ENCODE assay signal across 1 cellular context in genomic region chr9:122125891-122126331, GRCh38.
TF ChIP-seq lines count a peak whose summit lies in the region.

No MANE protein-coding gene starts in this region.

TF ChIP-seq in HepG2, 621 proteins besides CTCF, POLR2A, EP300 and RAD21 (continued from another document and continues in another):
- no peak for TF ChIP-seq ZBTB2 (CRISPR knock-in tag; IDR thresholded peaks at IDR 0.05; ENCODE audit: low read depth)
- TF ChIP-seq SETDB1 (CRISPR knock-in tag; IDR thresholded peaks at IDR 0.05; ENCODE audit: borderline replicate concordance): no peak
- no peak for TF ChIP-seq FOXA1 (IDR thresholded peaks at IDR 0.05)
- TF ChIP-seq FOXA1 (CRISPR knock-in tag; IDR thresholded peaks at IDR 0.05): no peak
- TF ChIP-seq NCOA2 (CRISPR knock-in tag; IDR thresholded peaks at IDR 0.05): no peak
- no peak for TF ChIP-seq ZNF781 (CRISPR knock-in tag; IDR thresholded peaks at IDR 0.05; ENCODE audit: borderline replicate concordance, not compliant biosample characterization)
- no peak for TF ChIP-seq SSRP1 (CRISPR knock-in tag; IDR thresholded peaks at IDR 0.05)
- TF ChIP-seq PLRG1 (conservative IDR thresholded peaks at IDR 0.05): no peak
- TF ChIP-seq CEBPZ (IDR thresholded peaks at IDR 0.05; ENCODE audit: low read length): no peak
- TF ChIP-seq ZNF543 (CRISPR knock-in tag; IDR thresholded peaks at IDR 0.05): no peak
- TF ChIP-seq SNAI1 (CRISPR knock-in tag; IDR thresholded peaks at IDR 0.05; ENCODE audit: borderline replicate concordance): no peak
- no peak for TF ChIP-seq ZNF672 (CRISPR knock-in tag; IDR thresholded peaks at IDR 0.05)
- TF ChIP-seq HNF1B (CRISPR knock-in tag; IDR thresholded peaks at IDR 0.05): 0 out of 2 replicates have a peak, but pooled peaks have one; percentile 19
- peak; percentile 74 for TF ChIP-seq ELF3 (CRISPR knock-in tag; IDR thresholded peaks at IDR 0.05)
- no peak for TF ChIP-seq TP53 (CRISPR knock-in tag; conservative IDR thresholded peaks at IDR 0.05)
- TF ChIP-seq HBP1 (CRISPR knock-in tag; IDR thresholded peaks at IDR 0.05; ENCODE audit: low read depth): 0 out of 2 replicates have a peak, but pooled peaks have one; percentile 6
- TF ChIP-seq ZMYM3 (CRISPR knock-in tag; IDR thresholded peaks at IDR 0.05): no peak
- no peak for TF ChIP-seq ZNF224 (CRISPR knock-in tag; IDR thresholded peaks at IDR 0.05)
- no peak for TF ChIP-seq ASH2L (IDR thresholded peaks at IDR 0.05; ENCODE audit: insufficient read length, low read depth, low read length)
- no peak for TF ChIP-seq SIX1 (CRISPR knock-in tag; IDR thresholded peaks at IDR 0.05; ENCODE audit: borderline replicate concordance)
- 0 out of 2 replicates have a peak, but pooled peaks have one; percentile 10 for TF ChIP-seq FOXC1 (CRISPR knock-in tag; IDR thresholded peaks at IDR 0.05; ENCODE audit: borderline replicate concordance)
- no peak for TF ChIP-seq MEIS2 (CRISPR knock-in tag; IDR thresholded peaks at IDR 0.05)
- TF ChIP-seq ZNF546 (CRISPR knock-in tag; conservative IDR thresholded peaks at IDR 0.05): no peak
- TF ChIP-seq AGO1 (IDR thresholded peaks at IDR 0.05; ENCODE audit: low read depth, low read length, poor library complexity, severe bottlenecking): no peak
- TF ChIP-seq ETV5 (CRISPR knock-in tag; IDR thresholded peaks at IDR 0.05; ENCODE audit: borderline replicate concordance): peak; percentile 54; the same call in 1 of the 2 replicates
- no peak for TF ChIP-seq YEATS4 (CRISPR knock-in tag; IDR thresholded peaks at IDR 0.05; ENCODE audit: borderline replicate concordance)
- no peak for TF ChIP-seq SP1 (IDR thresholded peaks at IDR 0.05)
- TF ChIP-seq SP1 (CRISPR knock-in tag; IDR thresholded peaks at IDR 0.05): no peak
- TF ChIP-seq TBL1XR1 (IDR thresholded peaks at IDR 0.05; ENCODE audit: borderline replicate concordance, low read length, partially characterized antibody): no peak
- no peak for TF ChIP-seq CEBPG (CRISPR knock-in tag; IDR thresholded peaks at IDR 0.05)
- TF ChIP-seq PRMT3 (CRISPR knock-in tag; IDR thresholded peaks at IDR 0.05; ENCODE audit: borderline replicate concordance, low read depth): no peak
- no peak for TF ChIP-seq AFF4 (CRISPR knock-in tag; IDR thresholded peaks at IDR 0.05)
- TF ChIP-seq RARA (CRISPR knock-in tag; IDR thresholded peaks at IDR 0.05): no peak
- no peak for TF ChIP-seq ZFP36L1 (CRISPR knock-in tag; IDR thresholded peaks at IDR 0.05)
- TF ChIP-seq MAF1 (CRISPR knock-in tag; IDR thresholded peaks at IDR 0.05; ENCODE audit: borderline replicate concordance): no peak
- TF ChIP-seq ZNF713 (CRISPR knock-in tag; IDR thresholded peaks at IDR 0.05): no peak
- TF ChIP-seq ZBTB1 (CRISPR knock-in tag; IDR thresholded peaks at IDR 0.05; ENCODE audit: borderline replicate concordance): no peak
- no peak for TF ChIP-seq CBX5 (CRISPR knock-in tag; IDR thresholded peaks at IDR 0.05; ENCODE audit: borderline replicate concordance)
- peak; percentile 13; the same call in 1 of the 2 replicates for TF ChIP-seq JUNB (CRISPR knock-in tag; IDR thresholded peaks at IDR 0.05; ENCODE audit: borderline replicate concordance)
- TF ChIP-seq ZNF746 (CRISPR knock-in tag; IDR thresholded peaks at IDR 0.05): no peak
- no peak for TF ChIP-seq ZNF879 (CRISPR knock-in tag; IDR thresholded peaks at IDR 0.05)
- TF ChIP-seq ZNF597 (CRISPR knock-in tag; IDR thresholded peaks at IDR 0.05): no peak
- no peak for TF ChIP-seq ZNF44 (CRISPR knock-in tag; IDR thresholded peaks at IDR 0.05)
- 0 out of 2 replicates have a peak, but pooled peaks have one; percentile 50 for TF ChIP-seq HNRNPL (IDR thresholded peaks at IDR 0.05; ENCODE audit: low read depth, low read length)
- no peak for TF ChIP-seq ZBTB21 (CRISPR knock-in tag; IDR thresholded peaks at IDR 0.05)
- TF ChIP-seq TFDP2 (CRISPR knock-in tag; IDR thresholded peaks at IDR 0.05): no peak
- no peak for TF ChIP-seq SNRNP70 (IDR thresholded peaks at IDR 0.05; ENCODE audit: low read depth, low read length)
- no peak for TF ChIP-seq ZNF296 (CRISPR knock-in tag; conservative IDR thresholded peaks at IDR 0.05)
- no peak for TF ChIP-seq RERE (CRISPR knock-in tag; IDR thresholded peaks at IDR 0.05; ENCODE audit: low read depth)
- TF ChIP-seq PAWR (CRISPR knock-in tag; IDR thresholded peaks at IDR 0.05; ENCODE audit: borderline replicate concordance): no peak
